1 cellular context compared by ENCODE assay signal in genomic region chr15:43463998-43464397, GRCh38.
TF ChIP-seq lines count a peak whose summit lies in the region.

No MANE protein-coding gene starts in this region.

TF ChIP-seq in WTC11, 78 proteins besides CTCF, POLR2A, EP300 and RAD21 (continued from another document):
- TF ChIP-seq STAT6 (CRISPR knock-in tag; conservative IDR thresholded peaks at IDR 0.05; ENCODE audit: low read depth) (no peak), JAZF1 (CRISPR knock-in tag; IDR thresholded peaks at IDR 0.05) (no peak), IRF1 (CRISPR knock-in tag; IDR thresholded peaks at IDR 0.05) (no peak), ERG (CRISPR knock-in tag; IDR thresholded peaks at IDR 0.05) (no peak), ATF6 (CRISPR knock-in tag; IDR thresholded peaks at IDR 0.05) (no peak), ZNF232 (CRISPR knock-in tag; IDR thresholded peaks at IDR 0.05) (no peak), PRDM15 (CRISPR knock-in tag; IDR thresholded peaks at IDR 0.05) (no peak), SOX15 (CRISPR knock-in tag; IDR thresholded peaks at IDR 0.05) (no peak), SP1 (CRISPR knock-in tag; conservative IDR thresholded peaks at IDR 0.05) (no peak), KAT7 (CRISPR knock-in tag; IDR thresholded peaks at IDR 0.05; ENCODE audit: borderline replicate concordance) (no peak), ZNF425 (CRISPR knock-in tag; conservative IDR thresholded peaks at IDR 0.05) (no peak), MXD4 (CRISPR knock-in tag; IDR thresholded peaks at IDR 0.05; ENCODE audit: borderline replicate concordance) (no peak)
